1 cellular context compared by ENCODE assay signal in the genomic region with DNA sequence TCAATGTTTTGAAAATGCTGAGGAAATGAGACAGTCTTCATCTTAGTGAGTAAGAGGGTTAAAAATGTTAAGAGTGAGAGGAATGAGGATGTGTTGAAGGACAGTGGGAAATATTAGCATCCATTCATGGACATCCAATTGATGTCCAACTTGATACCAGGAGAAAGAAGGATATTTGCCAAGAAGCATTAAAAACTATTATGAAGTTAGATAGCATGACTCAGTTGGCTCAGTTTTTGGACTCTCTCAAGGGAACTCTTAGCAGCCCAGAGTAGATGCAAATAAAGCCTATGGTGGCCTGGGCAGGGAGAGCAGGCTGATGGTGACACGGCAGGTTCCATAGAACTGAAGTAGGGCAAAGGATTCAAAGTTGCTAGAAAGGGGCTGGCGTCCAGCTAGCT.
A peak's percentile ranks its signal among the peaks of the same experiment; 100 is the strongest.
TF ChIP-seq lines count a peak whose summit lies in the region.

No MANE protein-coding gene starts in this region.

TF ChIP-seq in IMR-90, 13 proteins besides CTCF, POLR2A, EP300 and RAD21:
- no peak for TF ChIP-seq RCOR1 (IDR thresholded peaks at IDR 0.05; ENCODE audit: insufficient replicate concordance, low read length)
- TF ChIP-seq MAFK (IDR thresholded peaks at IDR 0.05; ENCODE audit: low read depth, low read length): peak; percentile 0; the same call in 1 of the 2 replicates
